18 cellular contexts compared by ENCODE assay signal in genomic region chr4:158157412-158157811, GRCh38. TPM values are rescaled to one million over a fixed set of nuclear protein-coding genes. Genes with fewer than 3 reads are reported as not detected.
DNase-seq lines count a peak whose midpoint lies in the region; ATAC-seq and TF ChIP-seq lines count a peak whose summit lies in the region.
"Had no signal": no experiment of that assay in that cellular context is flagged by ENCODE, and none has a peak within 500 bp of the region (broad histone marks: within the 10 kb centered on the region; RNA-seq: fewer than 3 reads in every experiment).

No MANE protein-coding gene starts in this region.

- no TSS peak for BruUV-seq in IMR-90 (replicated peaks; lab: Mats Ljungman, UMichigan)

- peak; percentile 36 for DNase-seq in DMS53 (lab: John Stamatoyannopoulos, UW)
- no peak for DNase-seq in IMR-90
- DNase-seq in caudate nucleus (lab: John Stamatoyannopoulos, UW), result no peak
- no peak for DNase-seq in neuronal stem cell (ENCODE audit: low spot score)
- DNase-seq in SW 1271 (lab: John Stamatoyannopoulos, UW), result no peak
- no peak for DNase-seq in left colon
- no peak for DNase-seq in EL
- DNase-seq: ACHN; CD4-positive, alpha-beta T cell; MG63; NCI-H1092 treated with DMSO at 0.1 percent for 48 hours; NCI-H187; NCI-H446; NCI-H82; RPMI8226 had no signal

- no peak for ATAC-seq in IMR-90 (ENCODE audit: low read depth)
- no peak for ATAC-seq in left colon
- no peak for ATAC-seq in HG03354 (IDR thresholded peaks at IDR 0.05; ENCODE audit: poor library complexity, severe bottlenecking, unreplicated experiment)
- ATAC-seq: GM23338 had no signal

- H2BK15ac ChIP-seq in IMR-90 (ENCODE audit: low read depth, low read length) (no peak overlapping the region), neuronal stem cell (ENCODE audit: low read length) (no peak overlapping the region)

- no peak overlapping the region for H2BK20ac ChIP-seq in IMR-90 (ENCODE audit: low read depth, low read length)

- no peak overlapping the region for H3K23ac ChIP-seq in IMR-90 (ENCODE audit: low read depth, low read length)
- H3K23ac ChIP-seq in neuronal stem cell (ENCODE audit: low read depth, low read length, poor library complexity), result no peak overlapping the region

- no peaks in the 10 kb centered on the region for H3K9me3 ChIP-seq in IMR-90 (ENCODE audit: control insufficient read depth, insufficient read depth, low read length)
- H3K9me3 ChIP-seq in neuronal stem cell (replicated peaks in 1 of 2; ENCODE audit: control insufficient read depth in 2 of 2, insufficient read depth in 1 of 2, low read depth in 1 of 2, low read length in 2 of 2), result no peaks in the 10 kb centered on the region
- H3K9me3 ChIP-seq: MG63 had no signal

- H3K14ac ChIP-seq in IMR-90 (replicated peaks; ENCODE audit: low read depth, low read length) (no peak overlapping the region), neuronal stem cell (ENCODE audit: low read length) (no peak overlapping the region)

- POLR2A ChIA-PET in IMR-90 (lab: Charles Lee; ENCODE audit: unreplicated experiment), result no interaction called here

- H2AK5ac ChIP-seq in IMR-90 (ENCODE audit: low read depth, low read length), result no peak overlapping the region
- H2AK5ac ChIP-seq in neuronal stem cell (ENCODE audit: low read depth, low read length), result no peak overlapping the region

- no peak for TF ChIP-seq POLR2A in IMR-90 (IDR thresholded peaks at IDR 0.05; ENCODE audit: low read depth, low read length)

- H3K56ac ChIP-seq in IMR-90 (ENCODE audit: extremely low read depth, insufficient read depth, low read length), result no peak overlapping the region

- TF ChIP-seq CTCF in IMR-90 (conservative IDR thresholded peaks at IDR 0.05; ENCODE audit: low read depth, low read length), result no peak

- H3K79me1 ChIP-seq in IMR-90 (ENCODE audit: low read depth in 1 of 2, low read length in 2 of 2), result no peaks in the 10 kb centered on the region
- H3K79me1 ChIP-seq in neuronal stem cell (ENCODE audit: low read depth, low read length), result no peaks in the 10 kb centered on the region

- no peaks in the 10 kb centered on the region for H3K9me1 ChIP-seq in IMR-90 (ENCODE audit: insufficient read depth, low read length)

- H3K4me2 ChIP-seq in IMR-90 (ENCODE audit: low read depth, low read length) (no peak overlapping the region), neuronal stem cell (ENCODE audit: insufficient read depth, low read length, poor library complexity, severe bottlenecking) (no peak overlapping the region)
- H3K4me2 ChIP-seq: GM23338, KMS-11 had no signal

- no peaks in the 10 kb centered on the region for H4K20me1 ChIP-seq in IMR-90 (ENCODE audit: insufficient read depth, low read length)

- H3K4me3 ChIP-seq in IMR-90 (ENCODE audit: insufficient read depth, low read depth, low read length) (no peak overlapping the region), neuronal stem cell (ENCODE audit: low read length in 2 of 2) (no peak overlapping the region)
- H3K4me3 ChIP-seq: GM23338, MG63 had no signal

- no peak overlapping the region for H3K27ac ChIP-seq in IMR-90 (ENCODE audit: insufficient read depth, low read length)
- peak overlapping the region; percentile 15 for H3K27ac ChIP-seq in caudate nucleus (ENCODE audit: low read depth, low read length)
- H3K27ac ChIP-seq in neuronal stem cell (replicated peaks; ENCODE audit: low read length), result no peak overlapping the region
- H3K27ac ChIP-seq: KMS-11 had no signal

- H3K36me3 ChIP-seq in IMR-90 (ENCODE audit: control insufficient read depth, insufficient read depth, low read length) (no peaks in the 10 kb centered on the region; the same call in 1 of the 2 replicates), neuronal stem cell (replicated peaks in 1 of 2; ENCODE audit: control insufficient read depth in 2 of 2, insufficient read depth in 2 of 2, low read length in 2 of 2) (no peaks in the 10 kb centered on the region)
- H3K36me3 ChIP-seq: MG63 had no signal

- H4K8ac ChIP-seq in IMR-90 (ENCODE audit: low read depth in 2 of 2, low read length in 2 of 2) (no peak overlapping the region), neuronal stem cell (ENCODE audit: low read depth, low read length) (no peak overlapping the region)

- WGBS in IMR-90 (ENCODE audit: extremely low coverage in 2 of 2, insufficient read length in 1 of 2), 2 experiments, result no CpG with 5 or more reads among the region's 4 CpGs
- WGBS in neuronal stem cell (ENCODE audit: extremely low coverage in 2 of 2, insufficient read length in 2 of 2, insufficient replicate concordance in 1 of 2), 2 donors, result no CpG with 5 or more reads among the region's 4 CpGs

- no peak for TF ChIP-seq RAD21 in IMR-90 (IDR thresholded peaks at IDR 0.05; ENCODE audit: low read length)

- no peaks in the 10 kb centered on the region for H3K27me3 ChIP-seq in IMR-90 (ENCODE audit: control insufficient read depth, insufficient read depth, low read length)
- no peaks in the 10 kb centered on the region for H3K27me3 ChIP-seq in neuronal stem cell (ENCODE audit: control insufficient read depth in 3 of 3, insufficient read depth in 3 of 3, low read depth in 1 of 3, low read length in 3 of 3)
- H3K27me3 ChIP-seq: MG63 had no signal

- H2AFZ ChIP-seq in IMR-90 (replicated peaks; ENCODE audit: low read length, poor library complexity) (no peak overlapping the region), neuronal stem cell (ENCODE audit: low read length) (peak overlapping the region; percentile 50)
- H2AFZ ChIP-seq: GM23338 had no signal

- H3K18ac ChIP-seq in IMR-90 (ENCODE audit: low read depth, low read length), result peak overlapping the region; percentile 69; the same call in 1 of the 2 replicates
- no peak overlapping the region for H3K18ac ChIP-seq in neuronal stem cell (ENCODE audit: low read length)

- H4K91ac ChIP-seq in IMR-90 (ENCODE audit: insufficient read depth, low read depth, low read length), result no peak overlapping the region
- no peak overlapping the region for H4K91ac ChIP-seq in neuronal stem cell (ENCODE audit: low read depth, low read length, poor library complexity)

- H2AK9ac ChIP-seq in IMR-90 (replicated peaks; ENCODE audit: low read depth, low read length, poor library complexity), result no peak overlapping the region

- H2BK120ac ChIP-seq in IMR-90 (ENCODE audit: low read depth, low read length) (no peak overlapping the region), neuronal stem cell (ENCODE audit: low read depth, low read length) (no peak overlapping the region)

- dilution Hi-C loops in IMR-90 (cut with HindIII; ENCODE audit: low sequenced_read_pairs, unreplicated experiment), result no loop called here

- intact Hi-C loops in IMR-90 (cut with micrococcal nuclease), result loop anchor here (5.0 kb wide), 1 partner anchor 35 kb away; no protein-coding TSS in a partner anchor
- intact Hi-C loops in left colon (cut with DNase I, micrococcal nuclease), result no loop called here

- no peak overlapping the region for H3K4ac ChIP-seq in IMR-90 (ENCODE audit: low read depth, low read length)
- no peak overlapping the region for H3K4ac ChIP-seq in neuronal stem cell (ENCODE audit: low read length)

- in situ Hi-C loops in IMR-90 (cut with MboI; ENCODE audit: low sequenced_read_pairs), result no loop called here

- H4K5ac ChIP-seq in IMR-90 (ENCODE audit: low read depth, low read length), result peak overlapping the region; percentile 26; the same call in 1 of the 2 replicates

- CTCF ChIA-PET in IMR-90 (lab: Yijun Ruan, JAX), result interaction anchor here (0.9 kb wide), 1 partner anchor 9 kb away, joined by 3 read pairs; no protein-coding TSS in a partner anchor

- H2BK12ac ChIP-seq in neuronal stem cell (ENCODE audit: low read length), result no peak overlapping the region

- H3K4me1 ChIP-seq in IMR-90 (ENCODE audit: control insufficient read depth, insufficient read depth, low read length) (peaks cover 3% of the 10 kb centered on the region; the same call in 1 of the 2 replicates), neuronal stem cell (ENCODE audit: control insufficient read depth in 2 of 2, insufficient read depth in 1 of 2, low read depth in 1 of 2, low read length in 2 of 2) (peaks cover 0 to 2% of the 10 kb centered on the region in 2 donors)

- H2BK5ac ChIP-seq in IMR-90 (ENCODE audit: low read depth, low read length, poor library complexity, severe bottlenecking), result no peak overlapping the region
- H2BK5ac ChIP-seq in neuronal stem cell (ENCODE audit: low read length), result no peak overlapping the region

- H3K9ac ChIP-seq in IMR-90 (ENCODE audit: low read depth, low read length), result no peak overlapping the region
- no peak overlapping the region for H3K9ac ChIP-seq in neuronal stem cell (ENCODE audit: low read depth, low read length, poor library complexity)
- H3K9ac ChIP-seq: KMS-11 had no signal

TF ChIP-seq in IMR-90, 13 proteins besides CTCF, POLR2A, EP300 and RAD21 (continues in another document):
- TF ChIP-seq BHLHE40 (IDR thresholded peaks at IDR 0.05; ENCODE audit: low read depth, low read length), result no peak
- no peak for TF ChIP-seq NFE2L2 (IDR thresholded peaks at IDR 0.05; ENCODE audit: low read depth, low read length)
- TF ChIP-seq ELK1 (IDR thresholded peaks at IDR 0.05; ENCODE audit: borderline replicate concordance, low read depth, low read length), result no peak
- TF ChIP-seq RFX5 (IDR thresholded peaks at IDR 0.05; ENCODE audit: low read depth, low read length), result no peak

RNA-seq across cellular contexts. Expression of gene GASK1B, which starts 15.4 kb away (rescaled TPM):
- total RNA-seq in IMR-90 (2012; rRNA removed), result 4.1 and 6.7 TPM in 2 replicates
- polyA plus RNA-seq in IMR-90 (2012; rRNA removed), result 4.5 and 5.4 TPM in 2 replicates
- 1.9 and 4.6 TPM in 2 replicates for polyA plus RNA-seq in IMR-90 (2012; cell fraction: cytosol; rRNA removed)
- 2.3 and 5.6 TPM in 2 replicates for polyA plus RNA-seq in IMR-90 (2012; cell fraction: nucleus; rRNA removed; ENCODE audit: low replicate concordance)
- 0.03 TPM for polyA plus RNA-seq in neuronal stem cell (2013, experiment 1 of 2)
- polyA plus RNA-seq in neuronal stem cell (2013, experiment 2 of 2), result 0.01 TPM
- 10 to 100 TPM in 1 of 2 donors, 1 to 10 TPM in 1; 7.8 to 19.6 TPM for total RNA-seq in left colon
- total RNA-seq: GM23338 had no signal
- polyA plus RNA-seq: GM23338 had no signal

RNA-seq across cellular contexts. Expression of gene TMEM144, which starts 52.9 kb away (rescaled TPM):
- total RNA-seq in IMR-90 (2012; rRNA removed) (1.9 and 2.2 TPM in 2 replicates), left colon (10 to 100 TPM; 24.1 to 33.4 TPM)
- polyA plus RNA-seq in IMR-90 (2012; rRNA removed), result 0.39 and 0.58 TPM in 2 replicates
- 0.09 and 0.39 TPM in 2 replicates for polyA plus RNA-seq in IMR-90 (2012; cell fraction: cytosol; rRNA removed)
- polyA plus RNA-seq in IMR-90 (2012; cell fraction: nucleus; rRNA removed; ENCODE audit: low replicate concordance), result 0.04 and 0.68 TPM in 2 replicates
- polyA plus RNA-seq in neuronal stem cell (2013, experiment 1 of 2), result 1.3 TPM
- 1.3 TPM for polyA plus RNA-seq in neuronal stem cell (2013, experiment 2 of 2)
